In genomic region chr15:62753518-62754221, GRCh38 we compare ENCODE assay signal across 1 cellular context.
TF ChIP-seq lines count a peak whose summit lies in the region.

No MANE protein-coding gene starts in this region.

TF ChIP-seq in HepG2, 621 proteins besides CTCF, POLR2A, EP300 and RAD21 (continued from another document):
- 0 out of 2 replicates have a peak, but pooled peaks have one; percentile 30 for TF ChIP-seq ZBTB33 (CRISPR knock-in tag; IDR thresholded peaks at IDR 0.05)
- peak; percentile 77 for TF ChIP-seq ZNF263 (CRISPR knock-in tag; IDR thresholded peaks at IDR 0.05)
- no peak for TF ChIP-seq ZNF891 (CRISPR knock-in tag; IDR thresholded peaks at IDR 0.05)
- TF ChIP-seq CEBPB (IDR thresholded peaks at IDR 0.05; ENCODE audit: borderline replicate concordance, low read depth, low read length), result peak; percentile 2; the same call in 1 of the 2 replicates
- no peak for TF ChIP-seq ZNF704 (CRISPR knock-in tag; IDR thresholded peaks at IDR 0.05; ENCODE audit: borderline replicate concordance)
- TF ChIP-seq ZBTB38 (CRISPR knock-in tag; IDR thresholded peaks at IDR 0.05), result peak; percentile 42; the same call in 1 of the 2 replicates
- TF ChIP-seq ZUFSP (CRISPR knock-in tag; IDR thresholded peaks at IDR 0.05; ENCODE audit: borderline replicate concordance), result no peak
- TF ChIP-seq ZNF331 (CRISPR knock-in tag; IDR thresholded peaks at IDR 0.05), result no peak
- no peak for TF ChIP-seq SATB2 (CRISPR knock-in tag; IDR thresholded peaks at IDR 0.05)
